15 cellular contexts compared by ENCODE assay signal in the genomic region with DNA sequence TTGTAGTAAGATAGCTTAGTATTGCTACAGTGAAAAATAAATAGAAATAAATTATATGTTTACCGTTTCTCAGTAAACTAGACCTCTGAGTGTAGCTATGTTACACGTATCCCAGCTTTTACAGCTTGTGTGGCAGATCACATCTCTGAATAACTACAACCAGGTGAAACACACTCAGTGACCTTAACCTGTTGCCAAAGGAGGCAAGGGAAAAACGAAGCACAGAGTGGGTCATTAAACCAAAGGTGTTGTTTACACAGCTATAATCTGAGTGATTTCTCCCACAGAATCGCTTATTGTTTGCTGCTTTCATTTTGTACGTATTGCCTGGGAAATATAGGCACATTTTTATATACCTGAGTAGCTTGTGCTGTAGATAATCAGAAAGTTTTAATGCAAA.
DNase-seq lines count a peak whose midpoint lies in the region; ATAC-seq and TF ChIP-seq lines count a peak whose summit lies in the region.
"Had no signal": no experiment of that assay in that cellular context is flagged by ENCODE, and none has a peak within 500 bp of the region (broad histone marks: within the 10 kb centered on the region; RNA-seq: fewer than 3 reads in every experiment).

No MANE protein-coding gene starts in this region.

- H3K4me1 ChIP-seq in mucosa of descending colon (ENCODE audit: low read depth), result no peaks in the 10 kb centered on the region
- H3K4me1 ChIP-seq in mesendoderm (ENCODE audit: control insufficient read depth, low read depth, low read length), result no peaks in the 10 kb centered on the region
- H3K4me1 ChIP-seq: A549, HAP-1 had no signal

- H3K27ac ChIP-seq in SU-DHL-6 (ENCODE audit: low read depth, low read length) (no peak overlapping the region), mesendoderm (ENCODE audit: low read depth, low read length) (no peak overlapping the region)
- H3K27ac ChIP-seq: A549, KMS-11 had no signal

- no peak overlapping the region for H2BK15ac ChIP-seq in mesendoderm (replicated peaks; ENCODE audit: low read depth)

- H2BK5ac ChIP-seq in mesendoderm (ENCODE audit: low read length), result no peak overlapping the region

- no peak for TF ChIP-seq CTCF in SU-DHL-6 (IDR thresholded peaks at IDR 0.05; ENCODE audit: insufficient read depth, low read length, poor library complexity, severe bottlenecking)
- no peak for TF ChIP-seq CTCF in mucosa of descending colon (IDR thresholded peaks at IDR 0.05)

- H3K27me3 ChIP-seq in SU-DHL-6 (ENCODE audit: low read length) (no peaks in the 10 kb centered on the region; the same call in 1 of the 2 replicates), mesendoderm (ENCODE audit: insufficient read depth, low read length, poor library complexity) (no peaks in the 10 kb centered on the region)

- no peaks in the 10 kb centered on the region for H3F3A ChIP-seq in SU-DHL-6 (ENCODE audit: insufficient read depth)

- H3K79me2 ChIP-seq in SU-DHL-6 (ENCODE audit: insufficient read depth, low read length), result no peaks in the 10 kb centered on the region
- no peaks in the 10 kb centered on the region for H3K79me2 ChIP-seq in mesendoderm (ENCODE audit: control insufficient read depth, insufficient read depth, low read length)

- H2AFZ ChIP-seq in SU-DHL-6 (ENCODE audit: low read depth, low read length, severe bottlenecking), result no peak overlapping the region
- H2AFZ ChIP-seq: GM23338 had no signal

- H3K56ac ChIP-seq in mesendoderm (ENCODE audit: low read length), result no peak overlapping the region

- no peaks in the 10 kb centered on the region for H4K20me1 ChIP-seq in SU-DHL-6 (ENCODE audit: low read depth, low read length)

- H3K79me1 ChIP-seq in mesendoderm (ENCODE audit: low read length), result no peaks in the 10 kb centered on the region

- DNase-seq in DMS153 treated with DMSO at 0.1 percent for 48 hours (lab: John Stamatoyannopoulos, UW; ENCODE audit: unreplicated experiment) (peak; percentile 32), NCI-H69 (lab: John Stamatoyannopoulos, UW) (peak; percentile 96), mucosa of descending colon (no peak), mesendoderm (no peak)
- DNase-seq: Caco-2; CD8-positive, alpha-beta T cell had no signal

- no peak overlapping the region for H3K4me3 ChIP-seq in SU-DHL-6 (ENCODE audit: insufficient read depth, low read length, poor library complexity, severe bottlenecking)
- no peak overlapping the region for H3K4me3 ChIP-seq in mucosa of descending colon
- H3K4me3 ChIP-seq in mesendoderm (ENCODE audit: low read length), result no peak overlapping the region
- H3K4me3 ChIP-seq: A549, GM12878, GM23338, HAP-1 had no signal

- intact Hi-C loops in mucosa of descending colon (cut with DNase I, micrococcal nuclease), result no loop called here

- no peak overlapping the region for H3K4ac ChIP-seq in mesendoderm (ENCODE audit: low read depth, low read length)

- no CpG with 5 or more reads among the region's 5 CpGs for WGBS in mesendoderm (ENCODE audit: extremely low coverage, insufficient coverage, low lambda C conversion rate)

- no peak overlapping the region for H2BK120ac ChIP-seq in mesendoderm (ENCODE audit: low read depth, low read length)

- no peak overlapping the region for H2AK5ac ChIP-seq in mesendoderm (ENCODE audit: low read length)

- H3K18ac ChIP-seq in mesendoderm (ENCODE audit: low read length), result no peak overlapping the region

- H3K9ac ChIP-seq in SU-DHL-6 (ENCODE audit: low read length), result no peak overlapping the region
- H3K9ac ChIP-seq in mesendoderm (ENCODE audit: low read length), result no peak overlapping the region
- H3K9ac ChIP-seq: KMS-11 had no signal

- H3K23ac ChIP-seq in mesendoderm (ENCODE audit: low read length), result no peak overlapping the region

- H3K36me3 ChIP-seq in SU-DHL-6 (ENCODE audit: low read length), result no peaks in the 10 kb centered on the region
- H3K36me3 ChIP-seq in mucosa of descending colon (ENCODE audit: low read depth), result no peaks in the 10 kb centered on the region
- H3K36me3 ChIP-seq in mesendoderm (ENCODE audit: control insufficient read depth, insufficient read depth, low read length), result no peaks in the 10 kb centered on the region
- H3K36me3 ChIP-seq: HAP-1 had no signal

- H3K4me2 ChIP-seq in SU-DHL-6 (ENCODE audit: low read depth, low read length, poor library complexity, severe bottlenecking) (peak overlapping the region; percentile 15), mesendoderm (ENCODE audit: low read length) (no peak overlapping the region)
- H3K4me2 ChIP-seq: A549, GM23338, KMS-11 had no signal

- ATAC-seq in mucosa of descending colon (peak; percentile 49), GM18502 (IDR thresholded peaks at IDR 0.05; ENCODE audit: poor library complexity, unreplicated experiment) (no peak), GM19324 (IDR thresholded peaks at IDR 0.05; ENCODE audit: low FRiP score, unreplicated experiment) (no peak)
- ATAC-seq: A549; CD8-positive, alpha-beta T cell; GM12878; GM23338; HepG2 had no signal

- H4K5ac ChIP-seq in mesendoderm (ENCODE audit: low read length), result no peak overlapping the region

- H3K9me2 ChIP-seq in SU-DHL-6 (replicated peaks; ENCODE audit: insufficient read depth, low read length), result no peaks in the 10 kb centered on the region

- H3K9me3 ChIP-seq in SU-DHL-6 (ENCODE audit: insufficient read depth, low read length) (0 out of 2 replicates have a peak, but pooled peaks cover 3% of the 10 kb centered on the region), mucosa of descending colon (no peaks in the 10 kb centered on the region)
- H3K9me3 ChIP-seq: A549, Caco-2, HAP-1 had no signal

- no peak overlapping the region for H4K8ac ChIP-seq in mesendoderm (ENCODE audit: low read depth, low read length)

Comparison
In these comparisons a context has a peak if more than half of its experiments do, and no peak if none do; other contexts are left out.
1. DNase-seq: peak in DMS153 treated with DMSO at 0.1 percent for 48 hours (single experiment) and NCI-H69 (single experiment); none in mucosa of descending colon (0 of 3) and mesendoderm (single experiment).